ENCODE assay signal across 25 cellular contexts in genomic region chr10:18071591-18071990, GRCh38.
"Had no signal": no experiment of that assay in that cellular context is flagged by ENCODE, and none has a peak within 500 bp of the region (broad histone marks: within the 10 kb centered on the region; RNA-seq: fewer than 3 reads in every experiment).

No MANE protein-coding gene starts in this region.

- DNase-seq: activated CD4-positive, alpha-beta memory T cell treated with anti-CD3 and anti-CD28 coated beads for 36 hours; activated CD4-positive, alpha-beta T cell treated with anti-CD3 and anti-CD28 coated beads, Interleukin-2, amount 10 ng/mL, durations not matched to agents 7 days and 5 days; activated CD4-positive, CD25-positive, alpha-beta regulatory T cell; activated CD8-positive, alpha-beta memory T cell treated with anti-CD3 and anti-CD28 coated beads, Interleukin-2, amount 50 U/mL, for 4 hours; activated gamma-delta T cell treated with Interleukin-2 at 50 U/mL for 16 hours; activated T-cell treated with anti-CD3 and anti-CD28 coated beads, Interleukin-2, amount 50 U/mL, for 72 hours; amygdala; brain microvascular endothelial cell; KG1; NCI-H1092; NCI-H1417; NCI-H1930; NCI-H2171; NCI-H2227 treated with DMSO at 0.1 percent for 48 hours; NCI-H526; NCI-H774; RPMI8226; T-cell; T-helper 2 cell; T1000 had no signal

- H3K4me3 ChIP-seq: cardiac muscle cell, SK-N-MC had no signal

- H3K27ac Mint-ChIP-seq: activated CD4-positive, alpha-beta memory T cell treated with anti-CD3 and anti-CD28 coated beads for 36 hours; activated CD4-positive, alpha-beta T cell treated with anti-CD3 and anti-CD28 coated beads, Interleukin-2, amount 10 ng/mL, durations not matched to agents 7 days and 5 days; activated naive CD4-positive, alpha-beta T cell treated with anti-CD3 and anti-CD28 coated beads, Interleukin-2, amount 50 U/mL, for 24 hours; activated T-cell treated with anti-CD3 and anti-CD28 coated beads, Interleukin-2, amount 50 U/mL, for 72 hours; activated T-helper 2 cell treated with anti-CD3 and anti-CD28 coated beads, Interferon-gamma antibody, Interleukin-2, Interleukin-4, amounts not matched to agents 10 μg/mL and 5 μg/mL and 100 μg/mL, durations not matched to agents 14 hours and 24 hours and 36 hours; T-cell had no signal

- H3K27me3 ChIP-seq: brain microvascular endothelial cell, cardiac muscle cell had no signal

- H3K9me3 Mint-ChIP-seq: activated CD4-positive, alpha-beta memory T cell treated with anti-CD3 and anti-CD28 coated beads for 36 hours; activated CD4-positive, alpha-beta T cell treated with anti-CD3 and anti-CD28 coated beads, Interleukin-2, amount 10 ng/mL, durations not matched to agents 7 days and 5 days; activated naive CD4-positive, alpha-beta T cell treated with anti-CD3 and anti-CD28 coated beads, Interleukin-2, amount 50 U/mL, for 24 hours; activated T-cell treated with anti-CD3 and anti-CD28 coated beads, Interleukin-2, amount 50 U/mL, for 72 hours had no signal

- ATAC-seq: activated T-cell treated with anti-CD3 and anti-CD28 coated beads, Interleukin-2, amount 50 U/mL, for 72 hours; Right ventricle myocardium inferior; T-cell had no signal

- H3K36me3 ChIP-seq: brain microvascular endothelial cell, cardiac muscle cell had no signal

- H3K27me3 Mint-ChIP-seq: activated CD4-positive, alpha-beta T cell treated with anti-CD3 and anti-CD28 coated beads, Interleukin-2, amount 10 ng/mL, durations not matched to agents 7 days and 5 days had no signal

- H3K36me3 Mint-ChIP-seq: activated CD4-positive, alpha-beta memory T cell treated with anti-CD3 and anti-CD28 coated beads for 36 hours; activated naive CD4-positive, alpha-beta T cell treated with anti-CD3 and anti-CD28 coated beads, Interleukin-2, amount 50 U/mL, for 24 hours; T-cell had no signal

- H3K4me3 Mint-ChIP-seq: activated CD4-positive, alpha-beta memory T cell treated with anti-CD3 and anti-CD28 coated beads for 36 hours; activated CD4-positive, alpha-beta T cell treated with anti-CD3 and anti-CD28 coated beads, Interleukin-2, amount 10 ng/mL, durations not matched to agents 7 days and 5 days; activated naive CD4-positive, alpha-beta T cell treated with anti-CD3 and anti-CD28 coated beads, Interleukin-2, amount 50 U/mL, for 24 hours; activated T-cell treated with anti-CD3 and anti-CD28 coated beads, Interleukin-2, amount 50 U/mL, for 72 hours; T-cell had no signal

- H3K4me1 Mint-ChIP-seq: activated CD4-positive, alpha-beta T cell treated with anti-CD3 and anti-CD28 coated beads, Interleukin-2, amount 10 ng/mL, durations not matched to agents 7 days and 5 days; activated naive CD4-positive, alpha-beta T cell treated with anti-CD3 and anti-CD28 coated beads, Interleukin-2, amount 50 U/mL, for 24 hours; T-cell had no signal
